ENCODE assay signal across 8 cellular contexts in genomic region chr3:194138098-194138474, GRCh38. TPM values are rescaled to one million over a fixed set of nuclear protein-coding genes. Genes with fewer than 3 reads are reported as not detected.
A peak's percentile ranks its signal among the peaks of the same experiment; 100 is the strongest.
DNase-seq lines count a peak whose midpoint lies in the region; ATAC-seq, FAIRE-seq and TF ChIP-seq lines count a peak whose summit lies in the region.

No MANE protein-coding gene starts in this region.

- H4K5ac ChIP-seq in IMR-90 (ENCODE audit: low read depth, low read length): no peak overlapping the region

- no peak overlapping the region for H3K56ac ChIP-seq in IMR-90 (ENCODE audit: extremely low read depth, insufficient read depth, low read length)

- no peak overlapping the region for H2BK5ac ChIP-seq in IMR-90 (ENCODE audit: low read depth, low read length, poor library complexity, severe bottlenecking)

- no peak for FAIRE-seq in bronchial epithelial cell (lab: Jason Lieb, UNC)
- FAIRE-seq in GM12891 (lab: Jason Lieb, UNC): no peak

- no peak for TF ChIP-seq CTCF in A673 (conservative IDR thresholded peaks at IDR 0.05; ENCODE audit: low read depth, low read length)
- TF ChIP-seq CTCF in IMR-90 (conservative IDR thresholded peaks at IDR 0.05; ENCODE audit: low read depth, low read length): no peak
- no peak for TF ChIP-seq CTCF in bronchial epithelial cell (IDR thresholded peaks at IDR 0.05; ENCODE audit: insufficient read depth, low read length, severe bottlenecking)

- intact Hi-C loops in A673 (cut with micrococcal nuclease; ENCODE audit: unreplicated experiment) (loop anchor here (10.0 kb wide), 2 partner anchors 163 to 1307 kb away; partner anchors contain the start of gene ACAP2), IMR-90 (cut with micrococcal nuclease) (loop anchor here (2.0 to 10.0 kb wide), 5 partner anchors 267 to 471 kb away; no protein-coding TSS in a partner anchor)

- H3K9me3 ChIP-seq in A673 (ENCODE audit: low read depth, low read length, poor library complexity, severe bottlenecking) (no peaks in the 10 kb centered on the region), IMR-90 (ENCODE audit: control insufficient read depth, insufficient read depth, low read length) (no peaks in the 10 kb centered on the region), muscle layer of duodenum (ENCODE audit: control insufficient read depth in 1 of 2, low read length in 2 of 2) (no peaks in the 10 kb centered on the region)

- DNase-seq in A673 (ENCODE audit: low spot score): no peak
- DNase-seq in IMR-90: no peak
- no peak for DNase-seq in bronchial epithelial cell (ENCODE audit: low read depth)
- no peak for DNase-seq in NCI-H1048 (lab: John Stamatoyannopoulos, UW)
- no peak for DNase-seq in GM12891 (ENCODE audit: insufficient read length, low spot score)
- no peak for DNase-seq in EL

- H2BK120ac ChIP-seq in IMR-90 (ENCODE audit: low read depth, low read length): no peak overlapping the region

- H3K79me1 ChIP-seq in IMR-90 (ENCODE audit: low read depth in 1 of 2, low read length in 2 of 2): peaks cover 0 to 13% of the 10 kb centered on the region in 2 experiments; a peak in 3 of 4 replicates

- dilution Hi-C loops in IMR-90 (cut with HindIII; ENCODE audit: low sequenced_read_pairs, unreplicated experiment): no loop called here

- H2BK20ac ChIP-seq in IMR-90 (ENCODE audit: low read depth, low read length): no peak overlapping the region

- H4K20me1 ChIP-seq in IMR-90 (ENCODE audit: insufficient read depth, low read length): no peaks in the 10 kb centered on the region

- no peak overlapping the region for H2AK9ac ChIP-seq in IMR-90 (replicated peaks; ENCODE audit: low read depth, low read length, poor library complexity)

- H3K27me3 ChIP-seq in A673 (replicated peaks; ENCODE audit: insufficient read depth, low read depth, low read length, poor library complexity) (no peaks in the 10 kb centered on the region), IMR-90 (ENCODE audit: control insufficient read depth, insufficient read depth, low read length) (no peaks in the 10 kb centered on the region), bronchial epithelial cell (ENCODE audit: control insufficient read depth, insufficient read depth, low read length) (no peaks in the 10 kb centered on the region), muscle layer of duodenum (ENCODE audit: low read depth, low read length) (no peaks in the 10 kb centered on the region)

- peak overlapping the region; percentile 98 for H3K27ac ChIP-seq in A673 (ENCODE audit: low read depth, low read length, poor library complexity, severe bottlenecking)
- no peak overlapping the region; the same call in 1 of the 2 replicates for H3K27ac ChIP-seq in IMR-90 (ENCODE audit: insufficient read depth, low read length)
- peak overlapping the region; percentile 49 for H3K27ac ChIP-seq in muscle layer of duodenum (ENCODE audit: low read length)

- H3K36me3 ChIP-seq in A673 (ENCODE audit: insufficient read depth, low read length, poor library complexity, severe bottlenecking) (peaks cover 34% of the 10 kb centered on the region), IMR-90 (ENCODE audit: control insufficient read depth, insufficient read depth, low read length) (no peaks in the 10 kb centered on the region), bronchial epithelial cell (ENCODE audit: control insufficient read depth, insufficient read depth, low read length) (peaks cover 12% of the 10 kb centered on the region), muscle layer of duodenum (ENCODE audit: control insufficient read depth in 1 of 2, insufficient read depth in 2 of 2, low read length in 2 of 2) (peaks cover 0 to 3% of the 10 kb centered on the region in 2 donors)

- no TSS peak for BruUV-seq in A673 (replicated peaks; lab: Mats Ljungman, UMichigan)
- no TSS peak for BruUV-seq in IMR-90 (replicated peaks; lab: Mats Ljungman, UMichigan)

- H3K23ac ChIP-seq in IMR-90 (ENCODE audit: low read depth, low read length): 0 out of 2 replicates have a peak overlapping the region, but pooled peaks have one; percentile 45

- H3K9me1 ChIP-seq in IMR-90 (ENCODE audit: insufficient read depth, low read length): no peaks in the 10 kb centered on the region

- no peak overlapping the region for H3K18ac ChIP-seq in IMR-90 (ENCODE audit: low read depth, low read length)

- no peak overlapping the region for H4K91ac ChIP-seq in IMR-90 (ENCODE audit: insufficient read depth, low read depth, low read length)

- 20% methylated on average over 3 of the region's 15 CpGs; no CpG with 5 or more reads in 1 of the 2 experiments for WGBS in IMR-90 (ENCODE audit: extremely low coverage in 2 of 2, insufficient read length in 1 of 2), 2 experiments

- H4K8ac ChIP-seq in IMR-90 (ENCODE audit: low read depth in 2 of 2, low read length in 2 of 2): no peak overlapping the region

- H3K9ac ChIP-seq in IMR-90 (ENCODE audit: low read depth, low read length): no peak overlapping the region

- in situ Hi-C loops in IMR-90 (cut with MboI; ENCODE audit: low sequenced_read_pairs): loop anchor here (5.0 kb wide), 2 partner anchors 179 to 356 kb away; no protein-coding TSS in a partner anchor

- no peak overlapping the region for H3K14ac ChIP-seq in IMR-90 (replicated peaks; ENCODE audit: low read depth, low read length)

- H3K4me3 ChIP-seq in A673 (ENCODE audit: low read depth, low read length, poor library complexity, severe bottlenecking) (peak overlapping the region; percentile 93), IMR-90 (ENCODE audit: insufficient read depth, low read depth, low read length) (peak overlapping the region; percentile 45), bronchial epithelial cell (ENCODE audit: low read depth, low read length) (peak overlapping the region; percentile 71), muscle layer of duodenum (ENCODE audit: low read depth in 1 of 2, low read length in 2 of 2) (peak overlapping the region; percentile 68 to 85)

- TF ChIP-seq POLR2A in IMR-90 (IDR thresholded peaks at IDR 0.05; ENCODE audit: low read depth, low read length) (no peak), GM12891 (IDR thresholded peaks at IDR 0.05; ENCODE audit: low read depth, low read length) (no peak)

- no peak overlapping the region for H2BK15ac ChIP-seq in IMR-90 (ENCODE audit: low read depth, low read length)

- H2AK5ac ChIP-seq in IMR-90 (ENCODE audit: low read depth, low read length): no peak overlapping the region

- H2AFZ ChIP-seq in IMR-90 (replicated peaks; ENCODE audit: low read length, poor library complexity): peak overlapping the region; percentile 75

- H3K4me2 ChIP-seq in IMR-90 (ENCODE audit: low read depth, low read length): peak overlapping the region; percentile 50

- no peak for TF ChIP-seq RAD21 in IMR-90 (IDR thresholded peaks at IDR 0.05; ENCODE audit: low read length)

- CTCF ChIA-PET in A673 (lab: Charles Lee): interaction anchor here (0.6 to 2.9 kb wide), 4 partner anchors 178 to 358 kb away, joined by 3 to 19 read pairs (median 7); no protein-coding TSS in a partner anchor
- CTCF ChIA-PET in IMR-90 (lab: Yijun Ruan, JAX): interaction anchor here (1.1 to 2.0 kb wide), 2 partner anchors 11 to 357 kb away, joined by 3 to 8 read pairs; no protein-coding TSS in a partner anchor

- H3K4me1 ChIP-seq in A673 (ENCODE audit: insufficient read depth, low read length, poor library complexity, severe bottlenecking) (peaks cover 35% of the 10 kb centered on the region), IMR-90 (ENCODE audit: control insufficient read depth, insufficient read depth, low read length) (peaks cover 15% of the 10 kb centered on the region), muscle layer of duodenum (ENCODE audit: control insufficient read depth in 1 of 2, insufficient read depth in 2 of 2, low read length in 2 of 2) (peaks cover 25 to 28% of the 10 kb centered on the region in 2 donors)

- ATAC-seq in IMR-90 (ENCODE audit: low read depth) (no peak), GM21619 (IDR thresholded peaks at IDR 0.05; ENCODE audit: unreplicated experiment) (no peak)

- no peak overlapping the region for H3K4ac ChIP-seq in IMR-90 (ENCODE audit: low read depth, low read length)

- POLR2A ChIA-PET in A673 (lab: Charles Lee; ENCODE audit: low non-redundant PET): no interaction called here
- POLR2A ChIA-PET in IMR-90 (lab: Charles Lee; ENCODE audit: unreplicated experiment): no interaction called here

TF ChIP-seq in IMR-90, 13 proteins besides CTCF, POLR2A, EP300 and RAD21 (continues in another document):
- no peak for TF ChIP-seq RCOR1 (IDR thresholded peaks at IDR 0.05; ENCODE audit: insufficient replicate concordance, low read length)
- no peak for TF ChIP-seq USF2 (IDR thresholded peaks at IDR 0.05; ENCODE audit: low read depth, low read length)
- no peak for TF ChIP-seq MXI1 (IDR thresholded peaks at IDR 0.05; ENCODE audit: borderline replicate concordance, low read depth, low read length)
- TF ChIP-seq BHLHE40 (IDR thresholded peaks at IDR 0.05; ENCODE audit: low read depth, low read length): no peak
- no peak for TF ChIP-seq MAZ (IDR thresholded peaks at IDR 0.05; ENCODE audit: borderline replicate concordance, low read depth, low read length)

TF ChIP-seq in GM12891, 5 proteins besides CTCF, POLR2A, EP300 and RAD21:
- TF ChIP-seq TAF1 (IDR thresholded peaks at IDR 0.05; ENCODE audit: low read depth, low read length) (no peak), POLR2AphosphoS5 (IDR thresholded peaks at IDR 0.05; ENCODE audit: low read depth, low read length) (no peak), POU2F2 (IDR thresholded peaks at IDR 0.05; ENCODE audit: low read depth, low read length) (no peak), SPI1 (IDR thresholded peaks at IDR 0.05; ENCODE audit: low read depth, low read length) (no peak), PAX5 (IDR thresholded peaks at IDR 0.05; ENCODE audit: insufficient read depth, low read length, severe bottlenecking) (no peak)
TF ChIP-seq in GM12891: peak in this region for 0.

RNA-seq across cellular contexts. Expression of gene HES1, which starts 2.1 kb away (rescaled TPM):
- total RNA-seq in A673 (2021): 136 and 139 TPM in 2 replicates
- 3.6 and 8.3 TPM in 2 replicates for total RNA-seq in IMR-90 (2012; rRNA removed)
- 6.7 and 30.8 TPM in 2 replicates for polyA plus RNA-seq in IMR-90 (2012; rRNA removed)
- polyA plus RNA-seq in IMR-90 (2012; cell fraction: cytosol; rRNA removed): 47.0 and 52.5 TPM in 2 replicates
- polyA plus RNA-seq in IMR-90 (2012; cell fraction: nucleus; rRNA removed; ENCODE audit: low replicate concordance): 171 and 213 TPM in 2 replicates
- total RNA-seq in bronchial epithelial cell: 46.6 and 87.8 TPM in 2 replicates
- 10.6 TPM for polyA plus RNA-seq in GM12891 (2012; ENCODE audit: low read depth, missing spikeins)
